ENCODE assay signal across 11 cellular contexts in genomic region chr7:116577320-116577871, GRCh38. TPM values are rescaled to one million over a fixed set of nuclear protein-coding genes. Genes with fewer than 3 reads are reported as not detected.
A peak's percentile ranks its signal among the peaks of the same experiment; 100 is the strongest.
DNase-seq lines count a peak whose midpoint lies in the region; ATAC-seq and TF ChIP-seq lines count a peak whose summit lies in the region.
"Had no signal": no experiment of that assay in that cellular context is flagged by ENCODE, and none has a peak within 500 bp of the region (broad histone marks: within the 10 kb centered on the region; RNA-seq: fewer than 3 reads in every experiment).

No MANE protein-coding gene starts in this region.

- ATAC-seq in GM19452 (IDR thresholded peaks at IDR 0.05; ENCODE audit: unreplicated experiment) = peak; percentile 76
- peak; percentile 69 for ATAC-seq in HG03135 (IDR thresholded peaks at IDR 0.05; ENCODE audit: unreplicated experiment)

- peaks cover 9% of the 10 kb centered on the region for H3K27me3 Mint-ChIP-seq in activated naive CD4-positive, alpha-beta T cell treated with anti-CD3 and anti-CD28 coated beads for 36 hours (ENCODE audit: low read depth)

- H3K36me3 Mint-ChIP-seq in activated naive CD4-positive, alpha-beta T cell treated with anti-CD3 and anti-CD28 coated beads for 36 hours (ENCODE audit: low read depth) = no peaks in the 10 kb centered on the region
- H3K36me3 Mint-ChIP-seq: activated naive CD8-positive, alpha-beta T cell treated with anti-CD3 and anti-CD28 coated beads, Interleukin-2, amount 10 ng/mL, durations not matched to agents 7 days and 5 days; stimulated activated naive B cell treated with anti-CD40 and anti-IgM and Interleukin-4, amounts not matched to agents 10 μg/mL and 1 μg/mL and 100 μg/mL, for 72 hours had no signal

- H3K27ac ChIP-seq in epithelial cell of prostate = peak overlapping the region; percentile 68

- CTCF ChIA-PET in GM10248 (lab: Yijun Ruan, JAX) = interaction anchor here (0.9 to 3.6 kb wide), 6 partner anchors 11 to 320 kb away, joined by 3 to 24 read pairs (median 4); no protein-coding TSS in a partner anchor
- CTCF ChIA-PET in activated naive CD4-positive, alpha-beta T cell treated with anti-CD3 and anti-CD28 coated beads for 36 hours (lab: Charles Lee) = interaction anchor here (1.5 to 2.2 kb wide), 2 partner anchors 11 to 14 kb away, joined by 5 to 7 read pairs; no protein-coding TSS in a partner anchor

- no peak overlapping the region for H3K27ac Mint-ChIP-seq in activated naive CD4-positive, alpha-beta T cell treated with anti-CD3 and anti-CD28 coated beads for 36 hours
- H3K27ac Mint-ChIP-seq: activated naive CD8-positive, alpha-beta T cell treated with anti-CD3 and anti-CD28 coated beads, Interleukin-2, amount 10 ng/mL, durations not matched to agents 7 days and 5 days; stimulated activated naive B cell treated with anti-CD40 and anti-IgM and Interleukin-4, amounts not matched to agents 10 μg/mL and 1 μg/mL and 100 μg/mL, for 72 hours had no signal

- TF ChIP-seq CTCF in GM10248 (IDR thresholded peaks at IDR 0.05; ENCODE audit: control extremely low read depth, extremely low read depth, low read depth, missing control alignments) = no peak

- DNase-seq in GM10248 (ENCODE audit: extremely low spot score) (peak; percentile 18), epithelial cell of prostate (ENCODE audit: low read depth, low spot score) (no peak), NCI-H774 (lab: John Stamatoyannopoulos, UW) (no peak), NCI-H1930 (lab: John Stamatoyannopoulos, UW) (no peak)
- no peak for DNase-seq in stimulated activated naive CD4-positive, alpha-beta T cell (lab: John Stamatoyannopoulos, UW)
- no peak for DNase-seq in activated naive CD4-positive, alpha-beta T cell treated with anti-CD3 and anti-CD28 coated beads for 36 hours
- DNase-seq: activated naive CD8-positive, alpha-beta T cell treated with anti-CD3 and anti-CD28 coated beads, Interleukin-2, amount 10 ng/mL, durations not matched to agents 7 days and 5 days; NCI-H69; stimulated activated naive B cell treated with anti-CD40 and anti-IgM and Interleukin-4, amounts not matched to agents 10 μg/mL and 1 μg/mL and 100 μg/mL, for 72 hours had no signal

- no peaks in the 10 kb centered on the region for H3K9me3 Mint-ChIP-seq in activated naive CD4-positive, alpha-beta T cell treated with anti-CD3 and anti-CD28 coated beads for 36 hours
- H3K9me3 Mint-ChIP-seq: activated naive CD8-positive, alpha-beta T cell treated with anti-CD3 and anti-CD28 coated beads, Interleukin-2, amount 10 ng/mL, durations not matched to agents 7 days and 5 days; stimulated activated naive B cell treated with anti-CD40 and anti-IgM and Interleukin-4, amounts not matched to agents 10 μg/mL and 1 μg/mL and 100 μg/mL, for 72 hours had no signal

- POLR2A ChIA-PET in GM10248 (lab: Yijun Ruan, JAX) = no interaction called here

- no peak overlapping the region for H3K4me3 Mint-ChIP-seq in activated naive CD4-positive, alpha-beta T cell treated with anti-CD3 and anti-CD28 coated beads for 36 hours
- H3K4me3 Mint-ChIP-seq: activated naive CD8-positive, alpha-beta T cell treated with anti-CD3 and anti-CD28 coated beads, Interleukin-2, amount 10 ng/mL, durations not matched to agents 7 days and 5 days; stimulated activated naive B cell treated with anti-CD40 and anti-IgM and Interleukin-4, amounts not matched to agents 10 μg/mL and 1 μg/mL and 100 μg/mL, for 72 hours had no signal

- intact Hi-C loops in activated naive CD4-positive, alpha-beta T cell treated with anti-CD3 and anti-CD28 coated beads for 36 hours (cut with micrococcal nuclease) = no loop called here

- peaks cover 5% of the 10 kb centered on the region for H3K4me1 Mint-ChIP-seq in activated naive CD4-positive, alpha-beta T cell treated with anti-CD3 and anti-CD28 coated beads for 36 hours (ENCODE audit: low read depth)

RNA-seq across cellular contexts. Expression of gene CAV1, which starts 52.6 kb away (rescaled TPM):
- total RNA-seq in activated naive CD4-positive, alpha-beta T cell treated with anti-CD3 and anti-CD28 coated beads for 36 hours = under 1 TPM in 1 of 2 experiments, not detected in 1; 0.35 TPM
